ENCODE assay signal across 20 cellular contexts in genomic region chr1:58572691-58573090, GRCh38. TPM values are rescaled to one million over a fixed set of nuclear protein-coding genes. Genes with fewer than 3 reads are reported as not detected.
A peak's percentile ranks its signal among the peaks of the same experiment; 100 is the strongest.
DNase-seq lines count a peak whose midpoint lies in the region; ATAC-seq and TF ChIP-seq lines count a peak whose summit lies in the region.
"Had no signal": no experiment of that assay in that cellular context is flagged by ENCODE, and none has a peak within 500 bp of the region (broad histone marks: within the 10 kb centered on the region; RNA-seq: fewer than 3 reads in every experiment).

No MANE protein-coding gene starts in this region.

- peaks cover 27% of the 10 kb centered on the region for H3K4me1 ChIP-seq in endodermal cell (ENCODE audit: control insufficient read depth, insufficient read depth, low read length)
- H3K4me1 ChIP-seq in mesendoderm (ENCODE audit: control insufficient read depth, low read depth, low read length): peaks cover 5% of the 10 kb centered on the region

- TF ChIP-seq RAD21 in Ishikawa (IDR thresholded peaks at IDR 0.05; ENCODE audit: low read depth): no peak

- in situ Hi-C loops in Caki2 (cut with HindIII; ENCODE audit: low pct_unique_long_range_greater_than_20kb, low sequenced_read_pairs): no loop called here

- H3K4me3 ChIP-seq in endodermal cell (ENCODE audit: low read length) (no peak overlapping the region), mesendoderm (ENCODE audit: low read length) (no peak overlapping the region)
- H3K4me3 ChIP-seq: GM23248 had no signal

- TF ChIP-seq EP300 in Ishikawa (IDR thresholded peaks at IDR 0.05; ENCODE audit: borderline replicate concordance): peak; percentile 79

- H3K4ac ChIP-seq in mesendoderm (ENCODE audit: low read depth, low read length): no peak overlapping the region

- 25 to 49% methylated on average over 1 to 2 of the region's 2 CpGs for WGBS in endodermal cell (ENCODE audit: insufficient coverage in 1 of 2, insufficient read length in 1 of 2), 2 experiments
- no CpG with 5 or more reads among the region's 2 CpGs for WGBS in mesendoderm (ENCODE audit: extremely low coverage, insufficient coverage, low lambda C conversion rate)

- H3K18ac ChIP-seq in mesendoderm (ENCODE audit: low read length): no peak overlapping the region

- H3K56ac ChIP-seq in mesendoderm (ENCODE audit: low read length): no peak overlapping the region

- DNase-seq in Caki2 (ENCODE audit: low read depth) (peak; percentile 45), endodermal cell (peak; percentile 74), mesendoderm (peak; percentile 13), H4 (ENCODE audit: low spot score) (no peak), pons (ENCODE audit: low spot score) (no peak), HFFc6 (no peak)
- DNase-seq: activated CD4-positive, alpha-beta memory T cell treated with anti-CD3 and anti-CD28 coated beads for 36 hours; CD4-positive, alpha-beta T cell; central memory CD4-positive, alpha-beta T cell; effector memory CD4-positive, alpha-beta T cell; GM23248; naive thymus-derived CD8-positive, alpha-beta T cell; NCI-H1694 treated with DMSO at 0.1 percent for 48 hours; NCI-H69; stimulated activated CD4-positive, alpha-beta T cell treated with anti-CD3 and anti-CD28 coated beads, Interleukin-15, amount 100 ng/mL, for 24 hours; stimulated activated naive CD8-positive, alpha-beta T cell treated with anti-CD3 and anti-CD28 coated beads, Interleukin-15, Interleukin-2, amounts not matched to agents 100 U/mL and 50 U/mL, for 24 hours had no signal

- peaks cover 44% of the 10 kb centered on the region for H3K4me1 Mint-ChIP-seq in endodermal cell
- H3K4me1 Mint-ChIP-seq in HFFc6 (ENCODE audit: low read depth): peaks cover 20% of the 10 kb centered on the region

- no peaks in the 10 kb centered on the region for H3K36me3 ChIP-seq in endodermal cell (ENCODE audit: control insufficient read depth, insufficient read depth, low read length)
- H3K36me3 ChIP-seq in mesendoderm (ENCODE audit: control insufficient read depth, insufficient read depth, low read length): no peaks in the 10 kb centered on the region

- TF ChIP-seq CTCF in endodermal cell (conservative IDR thresholded peaks at IDR 0.05) (no peak), HFFc6 (IDR thresholded peaks at IDR 0.05) (no peak)

- H2AK5ac ChIP-seq in mesendoderm (ENCODE audit: low read length): no peak overlapping the region

- H3K23ac ChIP-seq in mesendoderm (ENCODE audit: low read length): no peak overlapping the region

- H4K5ac ChIP-seq in mesendoderm (ENCODE audit: low read length): no peak overlapping the region

- H3K79me2 ChIP-seq in mesendoderm (ENCODE audit: control insufficient read depth, insufficient read depth, low read length): no peaks in the 10 kb centered on the region

- peak overlapping the region; percentile 35 for H3K27ac Mint-ChIP-seq in endodermal cell
- no peak overlapping the region for H3K27ac Mint-ChIP-seq in HFFc6
- H3K27ac Mint-ChIP-seq: activated CD4-positive, alpha-beta memory T cell treated with anti-CD3 and anti-CD28 coated beads for 36 hours; activated T-helper 1 cell treated with anti-CD3 and anti-CD28 coated beads, Interleukin-12 subunit alpha, Interleukin-12 subunit beta, Interleukin-2, Interleukin-4 antibody, amounts not matched to agents 30 ng/mL and 10 ng/mL and 1 ng/mL, durations not matched to agents 14 hours and 24 hours and 36 hours; CD4-positive, alpha-beta T cell; naive thymus-derived CD8-positive, alpha-beta T cell had no signal

- H3K27ac ChIP-seq in endodermal cell (ENCODE audit: low read depth, low read length) (no peak overlapping the region), mesendoderm (ENCODE audit: low read depth, low read length) (no peak overlapping the region)
- H3K27ac ChIP-seq: GM23248 had no signal

- H3K27me3 Mint-ChIP-seq in endodermal cell (ENCODE audit: insufficient read depth) (peaks cover 29% of the 10 kb centered on the region), HFFc6 (ENCODE audit: insufficient read depth) (peaks cover 46% of the 10 kb centered on the region)

- H3K9me3 Mint-ChIP-seq in endodermal cell (peaks cover 5% of the 10 kb centered on the region), HFFc6 (no peaks in the 10 kb centered on the region)
- H3K9me3 Mint-ChIP-seq: activated CD4-positive, alpha-beta memory T cell treated with anti-CD3 and anti-CD28 coated beads for 36 hours; activated T-helper 1 cell treated with anti-CD3 and anti-CD28 coated beads, Interleukin-12 subunit alpha, Interleukin-12 subunit beta, Interleukin-2, Interleukin-4 antibody, amounts not matched to agents 30 ng/mL and 10 ng/mL and 1 ng/mL, durations not matched to agents 14 hours and 24 hours and 36 hours; CD4-positive, alpha-beta T cell had no signal

- H3K36me3 Mint-ChIP-seq in endodermal cell (ENCODE audit: low read depth): no peaks in the 10 kb centered on the region
- H3K36me3 Mint-ChIP-seq in HFFc6 (ENCODE audit: low read depth): peaks cover 4% of the 10 kb centered on the region; the same call in 1 of the 2 replicates
- H3K36me3 Mint-ChIP-seq: activated CD4-positive, alpha-beta memory T cell treated with anti-CD3 and anti-CD28 coated beads for 36 hours had no signal

- no peak for ATAC-seq in HG02759 (IDR thresholded peaks at IDR 0.05; ENCODE audit: unreplicated experiment)
- ATAC-seq: naive thymus-derived CD8-positive, alpha-beta T cell; stimulated activated naive CD8-positive, alpha-beta T cell treated with anti-CD3 and anti-CD28 coated beads, Interleukin-15, Interleukin-2, amounts not matched to agents 100 U/mL and 50 U/mL, for 24 hours had no signal

- no peak overlapping the region for H2BK15ac ChIP-seq in mesendoderm (replicated peaks; ENCODE audit: low read depth)

- no peak overlapping the region for H2BK5ac ChIP-seq in mesendoderm (ENCODE audit: low read length)

- H3K4me3 Mint-ChIP-seq in endodermal cell (no peak overlapping the region), HFFc6 (no peak overlapping the region)
- H3K4me3 Mint-ChIP-seq: activated CD4-positive, alpha-beta memory T cell treated with anti-CD3 and anti-CD28 coated beads for 36 hours; activated T-helper 1 cell treated with anti-CD3 and anti-CD28 coated beads, Interleukin-12 subunit alpha, Interleukin-12 subunit beta, Interleukin-2, Interleukin-4 antibody, amounts not matched to agents 30 ng/mL and 10 ng/mL and 1 ng/mL, durations not matched to agents 14 hours and 24 hours and 36 hours; CD4-positive, alpha-beta T cell; naive thymus-derived CD8-positive, alpha-beta T cell had no signal

- H2BK120ac ChIP-seq in mesendoderm (ENCODE audit: low read depth, low read length): no peak overlapping the region

- H3K9ac ChIP-seq in endodermal cell (ENCODE audit: extremely low read depth, low read length, poor library complexity, severe bottlenecking): no peak overlapping the region
- H3K9ac ChIP-seq in mesendoderm (ENCODE audit: low read length): no peak overlapping the region
- H3K9ac ChIP-seq: GM23248 had no signal

- H3K79me1 ChIP-seq in mesendoderm (ENCODE audit: low read length): no peaks in the 10 kb centered on the region

- H3K4me2 ChIP-seq in mesendoderm (ENCODE audit: low read length): no peak overlapping the region

- H4K8ac ChIP-seq in mesendoderm (ENCODE audit: low read depth, low read length): no peak overlapping the region

- peaks cover 37% of the 10 kb centered on the region for H3K27me3 ChIP-seq in endodermal cell (ENCODE audit: control insufficient read depth, insufficient read depth, low read length, poor library complexity, severe bottlenecking)
- H3K27me3 ChIP-seq in mesendoderm (ENCODE audit: insufficient read depth, low read length, poor library complexity): peaks cover 3% of the 10 kb centered on the region

- H3K9me3 ChIP-seq in endodermal cell (ENCODE audit: control insufficient read depth, low read length): no peaks in the 10 kb centered on the region

TF ChIP-seq in Ishikawa, 13 proteins besides CTCF, POLR2A, EP300 and RAD21 (continues in another document):
- peak; percentile 88 for TF ChIP-seq TEAD4 (IDR thresholded peaks at IDR 0.05)
- TF ChIP-seq NFIC (IDR thresholded peaks at IDR 0.05): no peak
- no peak; the same call in 1 of the 2 replicates for TF ChIP-seq FOXM1 (IDR thresholded peaks at IDR 0.05; ENCODE audit: borderline replicate concordance, low read depth)
- TF ChIP-seq YY1 (IDR thresholded peaks at IDR 0.05; ENCODE audit: low read depth): no peak
- no peak; the same call in 1 of the 2 replicates for TF ChIP-seq CREB1 (IDR thresholded peaks at IDR 0.05; ENCODE audit: low read depth)
- TF ChIP-seq CEBPB (IDR thresholded peaks at IDR 0.05): no peak
- TF ChIP-seq USF1 (IDR thresholded peaks at IDR 0.05): no peak
- no peak for TF ChIP-seq EGR1 (IDR thresholded peaks at IDR 0.05)
- TF ChIP-seq ZBTB7A (IDR thresholded peaks at IDR 0.05; ENCODE audit: low read depth): no peak
- peak; percentile 85 for TF ChIP-seq TCF12 (IDR thresholded peaks at IDR 0.05; ENCODE audit: low read depth)
- no peak for TF ChIP-seq MAX (IDR thresholded peaks at IDR 0.05)

RNA-seq across cellular contexts. Expression of gene TACSTD2, which starts 4.4 kb away (rescaled TPM):
- total RNA-seq in Caki2 (2014; rRNA removed; shearing (Covaris generic); ENCODE audit: low replicate concordance): not detected in 2 replicates
- under 1 TPM; 0.46 to 0.51 TPM for total RNA-seq in endodermal cell
- 0.39 TPM for polyA plus RNA-seq in endodermal cell (2013, experiment 1 of 2)
- polyA plus RNA-seq in endodermal cell (2013, experiment 2 of 2): 0.21 TPM
- 2.0 TPM for polyA plus RNA-seq in mesendoderm (2013, experiment 1 of 2)
- 2.3 TPM for polyA plus RNA-seq in mesendoderm (2013, experiment 2 of 2)
- not detected in 2 replicates for total RNA-seq in H4 (2014; rRNA removed; shearing (Covaris generic))
- 10 to 100 TPM in 4 of 6 experiments, under 1 TPM in 2; 0.55 to 13.3 (median 12.2) TPM for total RNA-seq in HFFc6 (2021; fragmentation: NEBNext Ultra II Directional; extraction: Animal tissue kit (Norgen Biotek cat#: 25700))
- total RNA-seq: activated CD4-positive, alpha-beta memory T cell treated with anti-CD3 and anti-CD28 coated beads for 36 hours; activated T-helper 1 cell treated with anti-CD3 and anti-CD28 coated beads, Interleukin-12 subunit alpha, Interleukin-12 subunit beta, Interleukin-2, Interleukin-4 antibody, amounts not matched to agents 30 ng/mL and 10 ng/mL and 1 ng/mL, durations not matched to agents 14 hours and 24 hours and 36 hours; M059J; naive thymus-derived CD8-positive, alpha-beta T cell had no signal
- polyA plus RNA-seq: naive thymus-derived CD8-positive, alpha-beta T cell had no signal

RNA-seq across cellular contexts. Expression of gene OMA1, which starts 26.2 kb away (rescaled TPM):
- total RNA-seq in Caki2 (2014; rRNA removed; shearing (Covaris generic); ENCODE audit: low replicate concordance): 20.3 and 93.6 TPM in 2 replicates
- total RNA-seq in endodermal cell: 10 to 100 TPM; 13.0 to 18.4 TPM
- polyA plus RNA-seq in endodermal cell (2013, experiment 1 of 2): 10.7 TPM
- 12.9 TPM for polyA plus RNA-seq in endodermal cell (2013, experiment 2 of 2)
- polyA plus RNA-seq in mesendoderm (2013, experiment 1 of 2): 8.7 TPM
- 9.5 TPM for polyA plus RNA-seq in mesendoderm (2013, experiment 2 of 2)
- total RNA-seq in H4 (2014; rRNA removed; shearing (Covaris generic)): 29.0 and 34.8 TPM in 2 replicates
- 10 to 100 TPM; 10.5 to 14.8 (median 13.1) TPM for total RNA-seq in HFFc6 (2021; fragmentation: NEBNext Ultra II Directional; extraction: Animal tissue kit (Norgen Biotek cat#: 25700))

Comparison
In these comparisons a context has a peak if more than half of its experiments do, and no peak if none do; other contexts are left out.
1. DNase-seq: peak in Caki2 (single experiment), endodermal cell (single experiment) and mesendoderm (single experiment); none in H4 (single experiment), pons (single experiment) and HFFc6 (single experiment).